In the genomic region with DNA sequence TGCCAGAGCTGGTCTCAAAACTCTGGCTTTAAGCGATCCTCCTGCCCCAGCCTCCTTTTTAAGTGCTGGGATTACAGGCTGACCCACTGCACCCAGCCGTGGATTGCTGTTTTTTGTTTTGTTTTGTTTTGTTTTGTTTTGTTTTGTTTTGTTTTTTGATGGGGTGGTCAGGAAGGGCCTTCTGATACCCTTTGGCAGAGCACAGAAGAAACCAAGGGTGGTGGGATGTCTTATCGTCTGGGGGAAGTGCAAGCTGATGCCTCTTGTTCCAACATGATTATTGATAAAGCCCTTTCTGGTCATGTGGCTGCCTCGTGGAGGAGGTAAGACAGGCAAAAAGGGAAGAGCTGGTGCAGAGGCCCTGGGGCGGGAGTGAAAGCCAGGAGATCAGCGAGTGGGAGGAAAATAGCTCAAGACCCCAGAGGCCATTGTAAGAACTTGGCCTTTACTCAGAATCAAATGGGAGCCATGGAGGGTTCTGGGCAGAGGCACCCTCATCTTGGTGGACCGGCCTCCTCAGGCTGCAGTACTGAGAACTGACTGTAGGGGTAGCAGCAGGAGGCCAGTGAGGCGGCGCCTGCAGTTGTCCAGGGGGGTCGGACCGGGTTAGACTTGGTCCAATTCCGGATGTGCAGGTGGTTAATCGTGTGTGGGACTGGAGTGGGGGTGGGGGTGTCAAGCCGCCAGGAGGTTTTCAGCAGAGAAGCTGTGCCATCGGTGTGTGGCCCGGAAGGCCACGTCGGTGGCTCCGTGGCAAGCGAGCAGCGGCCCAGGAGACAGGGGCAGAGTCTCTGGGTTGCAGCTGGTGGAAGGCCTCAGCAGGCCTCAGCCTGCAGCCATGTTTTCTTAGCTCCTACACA, we compare ENCODE assay signal across 10 cellular contexts.
DNase-seq lines count a peak whose midpoint lies in the region; ATAC-seq and TF ChIP-seq lines count a peak whose summit lies in the region.
"Had no signal": no experiment of that assay in that cellular context is flagged by ENCODE, and none has a peak within 500 bp of the region (broad histone marks: within the 10 kb centered on the region; RNA-seq: fewer than 3 reads in every experiment).

No MANE protein-coding gene starts in this region.

- H3K9me2 ChIP-seq in GM23248 (ENCODE audit: insufficient read depth), result no peaks in the 10 kb centered on the region

- H3F3A ChIP-seq in GM23248 (ENCODE audit: insufficient read depth), result no peaks in the 10 kb centered on the region

- TF ChIP-seq CTCF in BE2C (IDR thresholded peaks at IDR 0.05; ENCODE audit: low read depth, low read length) (peak; percentile 54), IMR-90 (conservative IDR thresholded peaks at IDR 0.05; ENCODE audit: low read depth, low read length) (peak; percentile 36), adrenal gland (IDR thresholded peaks at IDR 0.05) (peak in 4 of 6 experiments; percentile 9 to 50 (median 40)), mesothelial cell of epicardium (IDR thresholded peaks at IDR 0.05; ENCODE audit: unreplicated experiment) (peak; percentile 51)

- in situ Hi-C loops in IMR-90 (cut with MboI; ENCODE audit: low sequenced_read_pairs), result no loop called here
- in situ Hi-C loops in GM23248 (cut with MboI), result no loop called here

- DNase-seq in BE2C (peak; percentile 43), IMR-90 (no peak), adrenal gland (no peak), mesothelial cell of epicardium (ENCODE audit: low spot score in 2 of 2, unreplicated experiment in 2 of 2) (no peak), NCI-H128 (lab: John Stamatoyannopoulos, UW; ENCODE audit: unreplicated experiment) (no peak), GM23248 (no peak), T1000 (lab: John Stamatoyannopoulos, UW) (no peak)
- DNase-seq: SW 1271 had no signal

- 81% methylated on average over 3 of the region's 21 CpGs; no CpG with 5 or more reads in 1 of the 2 experiments for WGBS in IMR-90 (ENCODE audit: extremely low coverage in 2 of 2, insufficient read length in 1 of 2), 2 experiments
- WGBS in adrenal gland, 4 donors, result 84 to 90% (median 89%) methylated on average over 13 to 21 of the region's 21 CpGs
- 93 to 96% methylated on average over 21 of the region's 21 CpGs for WGBS in GM23248 (ENCODE audit: low coverage in 1 of 2, low lambda C conversion rate in 2 of 2, missing lambda C conversion rate in 2 of 2), 2 experiments

- peaks cover 32% of the 10 kb centered on the region for H3K4me1 Mint-ChIP-seq in mesothelial cell of epicardium

- no peak overlapping the region for H3K14ac ChIP-seq in IMR-90 (replicated peaks; ENCODE audit: low read depth, low read length)

- no peaks in the 10 kb centered on the region for H3K36me3 ChIP-seq in BE2C
- H3K36me3 ChIP-seq in IMR-90 (ENCODE audit: control insufficient read depth, insufficient read depth, low read length), result no peaks in the 10 kb centered on the region
- no peaks in the 10 kb centered on the region for H3K36me3 ChIP-seq in adrenal gland (replicated peaks in 1 of 2)
- no peaks in the 10 kb centered on the region for H3K36me3 ChIP-seq in GM23248 (ENCODE audit: low read depth)

- dilution Hi-C loops in IMR-90 (cut with HindIII; ENCODE audit: low sequenced_read_pairs, unreplicated experiment), result no loop called here

- no peak overlapping the region for H3K56ac ChIP-seq in IMR-90 (ENCODE audit: extremely low read depth, insufficient read depth, low read length)

- intact Hi-C loops in IMR-90 (cut with micrococcal nuclease), result no loop called here
- intact Hi-C loops in adrenal gland (cut with DNase I), result no loop called here

- no peak for TF ChIP-seq POLR2A in IMR-90 (IDR thresholded peaks at IDR 0.05; ENCODE audit: low read depth, low read length)
- TF ChIP-seq POLR2A in adrenal gland (IDR thresholded peaks at IDR 0.05), result no peak

- no peak overlapping the region for H3K4me3 Mint-ChIP-seq in mesothelial cell of epicardium
- H3K4me3 Mint-ChIP-seq: stimulated activated naive CD8-positive, alpha-beta T cell treated with anti-CD3 and anti-CD28 coated beads, Interleukin-15, Interleukin-2, amounts not matched to agents 100 ng/mL and 50 ng/mL, for 24 hours had no signal

- POLR2A ChIA-PET in IMR-90 (lab: Charles Lee; ENCODE audit: unreplicated experiment), result no interaction called here

- H3K4me1 ChIP-seq in BE2C (peaks cover 45% of the 10 kb centered on the region), IMR-90 (ENCODE audit: control insufficient read depth, insufficient read depth, low read length) (peaks cover 14% of the 10 kb centered on the region), adrenal gland (replicated peaks in 1 of 2) (peaks cover 0 to 5% of the 10 kb centered on the region in 2 donors), GM23248 (ENCODE audit: insufficient read depth) (no peaks in the 10 kb centered on the region)

- H4K5ac ChIP-seq in IMR-90 (ENCODE audit: low read depth, low read length), result no peak overlapping the region

- no peak for TF ChIP-seq RAD21 in IMR-90 (IDR thresholded peaks at IDR 0.05; ENCODE audit: low read length)

- BruUV-seq in IMR-90 (replicated peaks; lab: Mats Ljungman, UMichigan), result no TSS peak

- no peak overlapping the region for H4K91ac ChIP-seq in IMR-90 (ENCODE audit: insufficient read depth, low read depth, low read length)

- no peaks in the 10 kb centered on the region for H3K27me3 Mint-ChIP-seq in mesothelial cell of epicardium (ENCODE audit: low read depth)
- H3K27me3 Mint-ChIP-seq: stimulated activated naive CD8-positive, alpha-beta T cell treated with anti-CD3 and anti-CD28 coated beads, Interleukin-15, Interleukin-2, amounts not matched to agents 100 ng/mL and 50 ng/mL, for 24 hours had no signal

- H3K27ac Mint-ChIP-seq in mesothelial cell of epicardium, result no peak overlapping the region
- H3K27ac Mint-ChIP-seq: stimulated activated naive CD8-positive, alpha-beta T cell treated with anti-CD3 and anti-CD28 coated beads, Interleukin-15, Interleukin-2, amounts not matched to agents 100 ng/mL and 50 ng/mL, for 24 hours had no signal

- peaks cover 4% of the 10 kb centered on the region for H4K20me1 ChIP-seq in IMR-90 (ENCODE audit: insufficient read depth, low read length)
- no peaks in the 10 kb centered on the region for H4K20me1 ChIP-seq in GM23248 (ENCODE audit: insufficient read depth)

- H3K4me3 ChIP-seq in BE2C (ENCODE audit: low read depth, low read length), result no peak overlapping the region
- H3K4me3 ChIP-seq in IMR-90 (ENCODE audit: insufficient read depth, low read depth, low read length), result no peak overlapping the region
- H3K4me3 ChIP-seq in adrenal gland, result no peak overlapping the region
- H3K4me3 ChIP-seq in GM23248, result no peak overlapping the region

- H2BK5ac ChIP-seq in IMR-90 (ENCODE audit: low read depth, low read length, poor library complexity, severe bottlenecking), result no peak overlapping the region

- no peak overlapping the region for H3K27ac ChIP-seq in IMR-90 (ENCODE audit: insufficient read depth, low read length)
- H3K27ac ChIP-seq in adrenal gland, result no peak overlapping the region
- H3K27ac ChIP-seq in GM23248, result no peak overlapping the region

- H2AK9ac ChIP-seq in IMR-90 (replicated peaks; ENCODE audit: low read depth, low read length, poor library complexity), result no peak overlapping the region

- H3K36me3 Mint-ChIP-seq in mesothelial cell of epicardium, result no peaks in the 10 kb centered on the region

- no peak overlapping the region for H3K18ac ChIP-seq in IMR-90 (ENCODE audit: low read depth, low read length)

- H3K23ac ChIP-seq in IMR-90 (ENCODE audit: low read depth, low read length), result no peak overlapping the region

- H3K4me2 ChIP-seq in IMR-90 (ENCODE audit: low read depth, low read length) (no peak overlapping the region), GM23248 (ENCODE audit: unreplicated experiment) (no peak overlapping the region)

- H2AFZ ChIP-seq in IMR-90 (replicated peaks; ENCODE audit: low read length, poor library complexity) (no peak overlapping the region), GM23248 (no peak overlapping the region)

- no peaks in the 10 kb centered on the region for H3K9me1 ChIP-seq in IMR-90 (ENCODE audit: insufficient read depth, low read length)

- H3K79me2 ChIP-seq in GM23248 (ENCODE audit: insufficient read depth), result no peaks in the 10 kb centered on the region; the same call in 1 of the 2 replicates

- no peak overlapping the region for H2AK5ac ChIP-seq in IMR-90 (ENCODE audit: low read depth, low read length)

- H2BK15ac ChIP-seq in IMR-90 (ENCODE audit: low read depth, low read length), result no peak overlapping the region

- no peaks in the 10 kb centered on the region for H3K9me3 Mint-ChIP-seq in mesothelial cell of epicardium
- H3K9me3 Mint-ChIP-seq: stimulated activated naive CD8-positive, alpha-beta T cell treated with anti-CD3 and anti-CD28 coated beads, Interleukin-15, Interleukin-2, amounts not matched to agents 100 ng/mL and 50 ng/mL, for 24 hours had no signal

- peaks cover 16 to 26% of the 10 kb centered on the region in 2 experiments; a peak in 3 of 4 replicates for H3K79me1 ChIP-seq in IMR-90 (ENCODE audit: low read depth in 1 of 2, low read length in 2 of 2)

- H3K4ac ChIP-seq in IMR-90 (ENCODE audit: low read depth, low read length), result no peak overlapping the region

- CTCF ChIA-PET in IMR-90 (lab: Yijun Ruan, JAX), result interaction anchor here (0.6 to 1.3 kb wide), 3 partner anchors 13 to 674 kb away, joined by 3 to 7 read pairs (median 4); no protein-coding TSS in a partner anchor

- no peak overlapping the region for H4K8ac ChIP-seq in IMR-90 (ENCODE audit: low read depth in 2 of 2, low read length in 2 of 2)

- ATAC-seq in IMR-90 (ENCODE audit: low read depth) (no peak), HG02798 (IDR thresholded peaks at IDR 0.05; ENCODE audit: poor library complexity, unreplicated experiment) (no peak)

- H2BK120ac ChIP-seq in IMR-90 (ENCODE audit: low read depth, low read length), result no peak overlapping the region

- H3K9me3 ChIP-seq in BE2C (no peaks in the 10 kb centered on the region), IMR-90 (ENCODE audit: control insufficient read depth, insufficient read depth, low read length) (no peaks in the 10 kb centered on the region), adrenal gland (replicated peaks in 1 of 3) (no peaks in the 10 kb centered on the region), GM23248 (ENCODE audit: low read depth) (no peaks in the 10 kb centered on the region)

- H3K27me3 ChIP-seq in BE2C (no peaks in the 10 kb centered on the region), IMR-90 (ENCODE audit: control insufficient read depth, insufficient read depth, low read length) (no peaks in the 10 kb centered on the region), adrenal gland (no peaks in the 10 kb centered on the region), GM23248 (replicated peaks; ENCODE audit: insufficient read depth) (no peaks in the 10 kb centered on the region)

- H3K9ac ChIP-seq in IMR-90 (ENCODE audit: low read depth, low read length) (no peak overlapping the region), GM23248 (no peak overlapping the region)

- H2BK20ac ChIP-seq in IMR-90 (ENCODE audit: low read depth, low read length), result no peak overlapping the region
